In the genomic region with DNA sequence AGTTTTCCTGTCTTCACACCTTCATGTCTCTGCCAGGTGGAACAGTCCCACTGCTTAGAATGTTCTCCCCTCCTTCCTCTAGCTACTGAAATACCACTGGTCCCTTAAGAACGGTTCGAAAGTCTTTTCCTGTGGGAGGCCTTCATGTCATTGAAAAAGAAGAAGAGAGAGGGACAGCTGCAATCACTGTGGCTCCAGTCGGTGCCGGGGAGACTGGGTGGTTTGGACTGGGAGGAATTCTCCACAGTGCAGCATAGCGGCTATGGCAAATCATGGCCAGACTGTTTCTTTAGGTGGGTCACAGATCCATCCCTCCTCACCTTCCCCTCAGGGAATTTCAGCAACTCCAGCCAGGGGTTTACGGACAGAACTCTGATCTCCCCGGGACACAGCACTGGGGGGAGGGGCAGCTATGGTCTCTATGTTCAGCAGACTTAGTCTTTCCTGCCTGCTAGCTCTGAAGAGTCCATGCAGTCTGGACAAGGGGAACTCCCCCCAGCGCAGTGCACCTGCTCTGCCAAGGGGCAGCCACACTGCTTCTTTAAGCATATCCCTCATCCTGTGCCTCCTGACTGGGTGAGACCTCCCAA, we compare ENCODE assay signal across 1 cellular context.
TF ChIP-seq lines count a peak whose summit lies in the region.

No MANE protein-coding gene starts in this region.

TF ChIP-seq in HepG2, 621 proteins besides CTCF, POLR2A, EP300 and RAD21 (continued from another document):
- TF ChIP-seq ZNF281 (CRISPR knock-in tag; IDR thresholded peaks at IDR 0.05; ENCODE audit: borderline replicate concordance) (0 out of 2 replicates have a peak, but pooled peaks have one; percentile 58), PAXIP1 (CRISPR knock-in tag; conservative IDR thresholded peaks at IDR 0.05) (peak; percentile 21; the same call in 1 of the 2 replicates), ZBTB33 (CRISPR knock-in tag; IDR thresholded peaks at IDR 0.05) (peak; percentile 78)
